In the genomic region with DNA sequence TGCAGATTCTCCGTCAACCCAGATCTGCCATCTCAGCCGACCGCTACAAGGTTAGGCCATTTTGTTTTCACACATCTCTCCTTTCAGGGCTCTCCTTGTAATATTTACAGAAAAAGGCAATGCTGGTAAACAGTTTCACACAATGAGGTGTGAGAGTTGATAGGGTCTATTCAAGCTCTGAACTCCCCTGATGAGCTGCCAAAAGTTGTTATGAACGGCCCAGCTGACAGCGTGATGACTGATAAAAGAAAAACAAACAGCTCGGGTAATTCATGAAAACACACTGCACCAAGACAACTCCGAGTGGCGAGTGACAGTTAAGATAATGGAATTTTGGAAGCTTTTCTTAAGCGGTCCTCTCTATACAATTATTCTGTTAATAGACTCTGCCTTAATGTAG, we compare ENCODE assay signal across 20 cellular contexts.
"Had no signal": no experiment of that assay in that cellular context is flagged by ENCODE, and none has a peak within 500 bp of the region (broad histone marks: within the 10 kb centered on the region; RNA-seq: fewer than 3 reads in every experiment).

No MANE protein-coding gene starts in this region.

- H3K27me3 ChIP-seq: tibial artery had no signal

- ATAC-seq: activated CD4-positive, CD25-positive, alpha-beta regulatory T cell treated with anti-CD3 and anti-CD28 coated beads, Interleukin-2, amount 50 U/mL, for 24 hours; activated CD8-positive, alpha-beta memory T cell treated with anti-CD3 and anti-CD28 coated beads, Interleukin-2, amount 10 ng/mL, durations not matched to agents 7 days and 5 days; activated CD8-positive, alpha-beta T cell treated with anti-CD3 and anti-CD28 coated beads for 36 hours; activated naive CD8-positive, alpha-beta T cell treated with anti-CD3 and anti-CD28 coated beads, Interleukin-2, amount 50 U/mL, for 24 hours; mucosa of descending colon; stimulated activated effector memory CD8-positive, alpha-beta T cell treated with anti-CD3 and anti-CD28 coated beads, Interleukin-12 subunit alpha, Interleukin-12 subunit beta, amount 100 ng/mL, for 72 hours; stimulated activated naive CD8-positive, alpha-beta T cell treated with anti-CD3 and anti-CD28 coated beads, Interleukin-15, amount 100 ng/mL, for 72 hours had no signal

- H3K4me1 ChIP-seq: esophagus muscularis mucosa, tibial artery had no signal

- H3K9me3 ChIP-seq: mucosa of descending colon, tibial artery had no signal

- FAIRE-seq: frontal cortex had no signal

- H3K36me3 ChIP-seq: esophagus muscularis mucosa, tibial artery had no signal

- H3K4me3 ChIP-seq: coronary artery, esophagus muscularis mucosa, mucosa of descending colon, tibial artery had no signal

- DNase-seq: activated CD4-positive, alpha-beta T cell treated with anti-CD3 and anti-CD28 coated beads, Interleukin-2, amount 10 ng/mL, durations not matched to agents 7 days and 5 days; activated CD8-positive, alpha-beta memory T cell treated with anti-CD3 and anti-CD28 coated beads, Interleukin-2, amount 10 ng/mL, durations not matched to agents 7 days and 5 days; activated CD8-positive, alpha-beta T cell treated with anti-CD3 and anti-CD28 coated beads for 36 hours; activated gamma-delta T cell; activated naive CD4-positive, alpha-beta T cell treated with anti-CD3 and anti-CD28 coated beads, Interleukin-2, amount 50 U/mL, for 16 hours; activated naive CD8-positive, alpha-beta T cell treated with anti-CD3 and anti-CD28 coated beads, Interleukin-2, amount 50 U/mL, for 24 hours; cerebellar nuclear complex; glutamatergic neuron; hypothalamus; mesenchymal stem cell; mucosa of descending colon; stimulated activated CD4-positive, alpha-beta T cell treated with anti-CD3 and anti-CD28 coated beads, Interleukin-2, amount 100 ng/mL, for 24 hours; stimulated activated naive CD8-positive, alpha-beta T cell treated with anti-CD3 and anti-CD28 coated beads, Interleukin-15, amount 100 ng/mL, for 72 hours; tibial artery had no signal

- H3K27ac ChIP-seq: coronary artery, esophagus muscularis mucosa, tibial artery, VCaP had no signal
